ENCODE assay signal across 1 cellular context in genomic region chr6:138231399-138231886, GRCh38.
A peak's percentile ranks its signal among the peaks of the same experiment; 100 is the strongest.
TF ChIP-seq lines count a peak whose summit lies in the region.

No MANE protein-coding gene starts in this region.

TF ChIP-seq in HepG2, 621 proteins besides CTCF, POLR2A, EP300 and RAD21 (continued from another document and continues in another):
- peak; percentile 37 for TF ChIP-seq MNT (IDR thresholded peaks at IDR 0.05)
- no peak for TF ChIP-seq GABPA (IDR thresholded peaks at IDR 0.05; ENCODE audit: low read depth, low read length)
- peak; percentile 41; the same call in 1 of the 2 replicates for TF ChIP-seq GABPA (CRISPR knock-in tag; IDR thresholded peaks at IDR 0.05; ENCODE audit: low read depth)
- peak; percentile 74 for TF ChIP-seq RXRB (CRISPR knock-in tag; IDR thresholded peaks at IDR 0.05; ENCODE audit: borderline replicate concordance)
- no peak for TF ChIP-seq ZBTB1 (CRISPR knock-in tag; IDR thresholded peaks at IDR 0.05; ENCODE audit: borderline replicate concordance)
- TF ChIP-seq KAT8 (CRISPR knock-in tag; IDR thresholded peaks at IDR 0.05), result peak; percentile 9; the same call in 1 of the 2 replicates
- TF ChIP-seq THRA (CRISPR knock-in tag; IDR thresholded peaks at IDR 0.05; ENCODE audit: borderline replicate concordance), result no peak
- peak; percentile 99 for TF ChIP-seq ZBTB20 (CRISPR knock-in tag; IDR thresholded peaks at IDR 0.05; ENCODE audit: borderline replicate concordance, low read depth)
- TF ChIP-seq PBX3 (CRISPR knock-in tag; IDR thresholded peaks at IDR 0.05; ENCODE audit: borderline replicate concordance), result no peak
- peak; percentile 58 for TF ChIP-seq FOXK1 (CRISPR knock-in tag; IDR thresholded peaks at IDR 0.05; ENCODE audit: borderline replicate concordance, low read depth)
- peak; percentile 68 for TF ChIP-seq TCF7 (IDR thresholded peaks at IDR 0.05; ENCODE audit: low read depth)
- TF ChIP-seq PCBP1 (IDR thresholded peaks at IDR 0.05; ENCODE audit: borderline replicate concordance, low read depth, low read length), result no peak
- TF ChIP-seq ZNF687 (CRISPR knock-in tag; IDR thresholded peaks at IDR 0.05), result no peak
- no peak for TF ChIP-seq ZNF790 (CRISPR knock-in tag; IDR thresholded peaks at IDR 0.05; ENCODE audit: borderline replicate concordance)
- peak; percentile 33; the same call in 1 of the 2 replicates for TF ChIP-seq THAP11 (CRISPR knock-in tag; IDR thresholded peaks at IDR 0.05)
- TF ChIP-seq MAF1 (CRISPR knock-in tag; IDR thresholded peaks at IDR 0.05; ENCODE audit: borderline replicate concordance), result no peak
- no peak for TF ChIP-seq ZIK1 (CRISPR knock-in tag; IDR thresholded peaks at IDR 0.05; ENCODE audit: borderline replicate concordance, low read depth)
- peak; percentile 89 for TF ChIP-seq FOXP4 (CRISPR knock-in tag; IDR thresholded peaks at IDR 0.05)
- TF ChIP-seq POGK (CRISPR knock-in tag; conservative IDR thresholded peaks at IDR 0.05), result no peak
- no peak for TF ChIP-seq GTF3A (CRISPR knock-in tag; conservative IDR thresholded peaks at IDR 0.05)
- peak; percentile 52; the same call in 1 of the 2 replicates for TF ChIP-seq FOSL1 (CRISPR knock-in tag; IDR thresholded peaks at IDR 0.05; ENCODE audit: borderline replicate concordance)
- peak; percentile 79 for TF ChIP-seq RARA (CRISPR knock-in tag; IDR thresholded peaks at IDR 0.05)
- TF ChIP-seq ZBTB39 (CRISPR knock-in tag; IDR thresholded peaks at IDR 0.05), result no peak
- no peak for TF ChIP-seq ZNF557 (CRISPR knock-in tag; IDR thresholded peaks at IDR 0.05)
- no peak for TF ChIP-seq GMEB2 (CRISPR knock-in tag; IDR thresholded peaks at IDR 0.05; ENCODE audit: low read depth)
- TF ChIP-seq TBX2 (CRISPR knock-in tag; IDR thresholded peaks at IDR 0.05; ENCODE audit: borderline replicate concordance), result 0 out of 2 replicates have a peak, but pooled peaks have one; percentile 15
- no peak for TF ChIP-seq YEATS4 (CRISPR knock-in tag; IDR thresholded peaks at IDR 0.05; ENCODE audit: borderline replicate concordance)
- peak; percentile 98 for TF ChIP-seq ELF3 (CRISPR knock-in tag; IDR thresholded peaks at IDR 0.05)
- TF ChIP-seq ZNF674 (CRISPR knock-in tag; IDR thresholded peaks at IDR 0.05; ENCODE audit: low read depth), result no peak
- peak; percentile 90 for TF ChIP-seq MAFF (IDR thresholded peaks at IDR 0.05; ENCODE audit: low read depth, low read length)
- TF ChIP-seq STAG1 (CRISPR knock-in tag; IDR thresholded peaks at IDR 0.05), result 0 out of 2 replicates have a peak, but pooled peaks have one; percentile 1
- peak; percentile 92 for TF ChIP-seq MEF2D (CRISPR knock-in tag; IDR thresholded peaks at IDR 0.05)
- no peak for TF ChIP-seq HNRNPLL (IDR thresholded peaks at IDR 0.05; ENCODE audit: low read depth, low read length, poor library complexity, severe bottlenecking)
- TF ChIP-seq NFKB2 (CRISPR knock-in tag; IDR thresholded peaks at IDR 0.05; ENCODE audit: borderline replicate concordance), result no peak
- no peak for TF ChIP-seq BHLHE40 (IDR thresholded peaks at IDR 0.05; ENCODE audit: low read length)
- TF ChIP-seq FUBP1 (CRISPR knock-in tag; IDR thresholded peaks at IDR 0.05; ENCODE audit: borderline replicate concordance), result no peak
